Comparison of ENCODE assay signal across 15 cellular contexts in genomic region chr14:32940711-32941667, GRCh38. TPM values are rescaled to one million over a fixed set of nuclear protein-coding genes. Genes with fewer than 3 reads are reported as not detected.
DNase-seq lines count a peak whose midpoint lies in the region; ATAC-seq and TF ChIP-seq lines count a peak whose summit lies in the region.
"Had no signal": no experiment of that assay in that cellular context is flagged by ENCODE, and none has a peak within 500 bp of the region (broad histone marks: within the 10 kb centered on the region; RNA-seq: fewer than 3 reads in every experiment).

No MANE protein-coding gene starts in this region.

- peaks cover 50% of the 10 kb centered on the region for H3K27me3 Mint-ChIP-seq in activated CD4-positive, alpha-beta memory T cell treated with anti-CD3 and anti-CD28 coated beads, Interleukin-2, amount 10 ng/mL, durations not matched to agents 7 days and 5 days

- no peak overlapping the region for H2BK15ac ChIP-seq in mesenchymal stem cell (ENCODE audit: low read depth, poor library complexity, severe bottlenecking)

- ATAC-seq in SK-N-SH treated with all-trans-retinoic acid at 6 μM for 48 hours: no peak
- ATAC-seq: right cardiac atrium had no signal

- H3K14ac ChIP-seq in mesenchymal stem cell (ENCODE audit: low read length in 2 of 2): no peak overlapping the region

- no peaks in the 10 kb centered on the region for H3K79me1 ChIP-seq in mesenchymal stem cell (replicated peaks; ENCODE audit: low read length, poor library complexity, severe bottlenecking)

- no peaks in the 10 kb centered on the region for H3K9me2 ChIP-seq in SK-N-SH

- H3K27me3 ChIP-seq in SK-N-SH (ENCODE audit: insufficient read depth) (no peaks in the 10 kb centered on the region; the same call in 1 of the 2 replicates), mesenchymal stem cell (ENCODE audit: control insufficient read depth in 1 of 2, insufficient read depth in 1 of 2, low read length in 2 of 2) (peaks cover 12 to 18% of the 10 kb centered on the region in 2 experiments), thyroid gland (no peaks in the 10 kb centered on the region)

- H2AK5ac ChIP-seq in mesenchymal stem cell (ENCODE audit: low read length, severe bottlenecking): no peak overlapping the region

- H3K4me3 ChIP-seq in SK-N-SH (ENCODE audit: low read depth in 2 of 2, low read length in 1 of 2) (peak overlapping the region in 1 of 2 experiments; percentile 72; a peak in 2 of 4 replicates), mesenchymal stem cell (ENCODE audit: insufficient read depth in 1 of 2, low read depth in 1 of 2, low read length in 2 of 2) (peak overlapping the region in 1 of 2 experiments; percentile 82), thyroid gland (replicated peaks in 1 of 3) (no peak overlapping the region)

- H3K4me1 Mint-ChIP-seq in activated CD4-positive, alpha-beta memory T cell treated with anti-CD3 and anti-CD28 coated beads, Interleukin-2, amount 10 ng/mL, durations not matched to agents 7 days and 5 days: peaks cover 8% of the 10 kb centered on the region

- TF ChIP-seq CTCF in SK-N-SH (IDR thresholded peaks at IDR 0.05) (no peak), thyroid gland (IDR thresholded peaks at IDR 0.05) (no peak)

- H3K4ac ChIP-seq in mesenchymal stem cell (ENCODE audit: low read depth in 1 of 2, low read length in 2 of 2): no peak overlapping the region

- H3K9ac ChIP-seq in SK-N-SH: no peak overlapping the region
- peak overlapping the region; percentile 96 for H3K9ac ChIP-seq in mesenchymal stem cell (ENCODE audit: low read length)

- POLR2A ChIA-PET in SK-N-SH (lab: Yijun Ruan, JAX): no interaction called here
- POLR2A ChIA-PET in activated CD4-positive, alpha-beta memory T cell treated with anti-CD3 and anti-CD28 coated beads, Interleukin-2, amount 10 ng/mL, durations not matched to agents 7 days and 5 days (lab: Charles Lee): no interaction called here

- H2BK5ac ChIP-seq in mesenchymal stem cell (ENCODE audit: low read depth, low read length, poor library complexity, severe bottlenecking): no peak overlapping the region

- no peak overlapping the region for H3K27ac ChIP-seq in SK-N-SH (ENCODE audit: low read depth in 2 of 2, low read length in 1 of 2)
- H3K27ac ChIP-seq in cingulate gyrus (ENCODE audit: low read depth, low read length): peak overlapping the region; percentile 14
- H3K27ac ChIP-seq in mesenchymal stem cell (ENCODE audit: low read length, poor library complexity, severe bottlenecking): no peak overlapping the region
- peak overlapping the region in 1 of 3 donors; percentile 42 for H3K27ac ChIP-seq in thyroid gland

- H2AFZ ChIP-seq in SK-N-SH (ENCODE audit: low read depth) (no peak overlapping the region), mesenchymal stem cell (ENCODE audit: low read depth, low read length) (no peak overlapping the region)

- H4K20me1 ChIP-seq in SK-N-SH (ENCODE audit: insufficient read depth): no peaks in the 10 kb centered on the region

- no peak overlapping the region for H3K27ac Mint-ChIP-seq in activated CD4-positive, alpha-beta memory T cell treated with anti-CD3 and anti-CD28 coated beads, Interleukin-2, amount 10 ng/mL, durations not matched to agents 7 days and 5 days

- H4K8ac ChIP-seq in mesenchymal stem cell (ENCODE audit: low read length): no peak overlapping the region

- H2BK12ac ChIP-seq in mesenchymal stem cell (ENCODE audit: low read length in 2 of 2): no peak overlapping the region

- H3F3A ChIP-seq in SK-N-SH (replicated peaks; ENCODE audit: insufficient read depth): peaks cover 25% of the 10 kb centered on the region

- WGBS in SK-N-SH (ENCODE audit: low lambda C conversion rate): 79% methylated on average over 7 of the region's 7 CpGs
- 79% methylated on average over 5 of the region's 7 CpGs for WGBS in mesenchymal stem cell
- 90 to 91% methylated on average over 7 of the region's 7 CpGs for WGBS in thyroid gland, 2 donors

- intact Hi-C loops in thyroid gland (cut with DNase I): no loop called here

- DNase-seq in SK-N-SH (no peak), mesenchymal stem cell (no peak), superior temporal gyrus (ENCODE audit: extremely low spot score) (peak; percentile 67), thyroid gland (no peak), NCI-H446 treated with DMSO at 0.1 percent for 48 hours (lab: John Stamatoyannopoulos, UW) (no peak)
- no peak for DNase-seq in activated CD4-positive, alpha-beta memory T cell treated with anti-CD3 and anti-CD28 coated beads, Interleukin-2, amount 10 ng/mL, durations not matched to agents 7 days and 5 days
- DNase-seq: activated CD4-positive, alpha-beta T cell treated with anti-CD3 and anti-CD28 coated beads for 48 hours; Caco-2; cortex of kidney; NCI-H446; stimulated activated naive CD4-positive, alpha-beta T cell; T-helper 2 cell had no signal

- CTCF ChIA-PET in SK-N-SH (lab: Yijun Ruan, JAX): no interaction called here
- CTCF ChIA-PET in activated CD4-positive, alpha-beta memory T cell treated with anti-CD3 and anti-CD28 coated beads, Interleukin-2, amount 10 ng/mL, durations not matched to agents 7 days and 5 days (lab: Charles Lee): no interaction called here

- TF ChIP-seq POLR2A in thyroid gland (IDR thresholded peaks at IDR 0.05): no peak

- H3K4me3 Mint-ChIP-seq in activated CD4-positive, alpha-beta memory T cell treated with anti-CD3 and anti-CD28 coated beads, Interleukin-2, amount 10 ng/mL, durations not matched to agents 7 days and 5 days: no peak overlapping the region

- no peak overlapping the region for H4K91ac ChIP-seq in mesenchymal stem cell (ENCODE audit: low read length)

- TF ChIP-seq RAD21 in SK-N-SH (IDR thresholded peaks at IDR 0.05; ENCODE audit: low read length): no peak

- H2BK120ac ChIP-seq in mesenchymal stem cell (ENCODE audit: low read depth, low read length): no peak overlapping the region

- no peaks in the 10 kb centered on the region; the same call in 1 of the 2 replicates for H3K79me2 ChIP-seq in SK-N-SH (ENCODE audit: insufficient read depth)

- TF ChIP-seq EP300 in SK-N-SH (IDR thresholded peaks at IDR 0.05; ENCODE audit: borderline replicate concordance in 1 of 2, low read depth in 1 of 2, low read length in 1 of 2): no peak

- no peaks in the 10 kb centered on the region for H3K9me3 Mint-ChIP-seq in activated CD4-positive, alpha-beta memory T cell treated with anti-CD3 and anti-CD28 coated beads, Interleukin-2, amount 10 ng/mL, durations not matched to agents 7 days and 5 days

- no peak overlapping the region for H3K23ac ChIP-seq in mesenchymal stem cell (ENCODE audit: low read length in 2 of 2)

- no peak overlapping the region for H3K18ac ChIP-seq in mesenchymal stem cell (ENCODE audit: low read depth in 1 of 2, low read length in 2 of 2)

- no peaks in the 10 kb centered on the region for H3K36me3 Mint-ChIP-seq in activated CD4-positive, alpha-beta memory T cell treated with anti-CD3 and anti-CD28 coated beads, Interleukin-2, amount 10 ng/mL, durations not matched to agents 7 days and 5 days (ENCODE audit: low read depth)

- H3K4me1 ChIP-seq in SK-N-SH (ENCODE audit: control insufficient read depth in 1 of 2, insufficient read depth in 2 of 2, low read depth in 1 of 2, low read length in 1 of 2) (peaks cover 4 to 21% of the 10 kb centered on the region in 2 experiments; a peak in 3 of 4 replicates), mesenchymal stem cell (ENCODE audit: control insufficient read depth, insufficient read depth, low read depth, low read length) (peaks cover 5% of the 10 kb centered on the region), thyroid gland (peaks cover 6 to 8% of the 10 kb centered on the region in 2 donors)
- H3K4me1 ChIP-seq: Caco-2 had no signal

- H3K9me3 ChIP-seq in SK-N-SH: no peaks in the 10 kb centered on the region
- H3K9me3 ChIP-seq in mesenchymal stem cell (ENCODE audit: control insufficient read depth, low read length): no peaks in the 10 kb centered on the region
- no peaks in the 10 kb centered on the region for H3K9me3 ChIP-seq in thyroid gland
- H3K9me3 ChIP-seq: Caco-2 had no signal

- H3K4me2 ChIP-seq in SK-N-SH: peak overlapping the region; percentile 82
- H3K4me2 ChIP-seq in mesenchymal stem cell (ENCODE audit: low read length, poor library complexity, severe bottlenecking): no peak overlapping the region

- H3K36me3 ChIP-seq in SK-N-SH (replicated peaks in 1 of 2; ENCODE audit: control insufficient read depth in 1 of 2, insufficient read depth in 2 of 2, low read length in 1 of 2) (no peaks in the 10 kb centered on the region), mesenchymal stem cell (ENCODE audit: control insufficient read depth in 1 of 2, insufficient read depth in 2 of 2, low read depth in 1 of 2, low read length in 2 of 2) (no peaks in the 10 kb centered on the region), thyroid gland (no peaks in the 10 kb centered on the region)

TF ChIP-seq in SK-N-SH, 30 proteins besides CTCF, POLR2A, EP300 and RAD21 (continues in another document):
- no peak for TF ChIP-seq PBX3 (IDR thresholded peaks at IDR 0.05)
- TF ChIP-seq GATA2 (CRISPR knock-in tag; IDR thresholded peaks at IDR 0.05): no peak

TF ChIP-seq in SK-N-SH treated with all-trans-retinoic acid at 6 μM for 48 hours, 23 proteins besides CTCF, POLR2A, EP300 and RAD21 (continues in another document):
- TF ChIP-seq TOX (CRISPR knock-in tag; IDR thresholded peaks at IDR 0.05; ENCODE audit: borderline replicate concordance) (no peak), ZNF565 (CRISPR knock-in tag; conservative IDR thresholded peaks at IDR 0.05; ENCODE audit: low read depth) (no peak)

RNA-seq across cellular contexts. Expression of gene NPAS3, which starts 2.3 kb away (rescaled TPM):
- polyA plus RNA-seq in SK-N-SH (2012; rRNA removed): 4.3 and 4.5 TPM in 2 replicates
- 4.2 and 4.6 TPM in 2 replicates for polyA plus RNA-seq in SK-N-SH (2012; cell fraction: cytosol; rRNA removed)
- 7.1 and 7.3 TPM in 2 replicates for polyA plus RNA-seq in SK-N-SH (2012; cell fraction: nucleus; rRNA removed)
- polyA plus RNA-seq in mesenchymal stem cell (2013, experiment 1 of 2): 2.7 TPM
- polyA plus RNA-seq in mesenchymal stem cell (2013, experiment 2 of 2): 2.9 TPM
- total RNA-seq in activated CD4-positive, alpha-beta memory T cell treated with anti-CD3 and anti-CD28 coated beads, Interleukin-2, amount 10 ng/mL, durations not matched to agents 7 days and 5 days: not detected
- 10 to 100 TPM in 1 of 4 donors, 1 to 10 TPM in 3; 4.0 to 12.2 (median 5.6) TPM for total RNA-seq in thyroid gland
- total RNA-seq: Caco-2 had no signal

Comparison
In these comparisons a context has a peak if more than half of its experiments do, and no peak if none do; other contexts are left out.
1. RNA of gene NPAS3, which starts 2.3 kb away (total RNA-seq): 4.0 to 12.2 TPM in thyroid gland; not detected in activated CD4-positive, alpha-beta memory T cell treated with anti-CD3 and anti-CD28 coated beads, Interleukin-2, amount 10 ng/mL, durations not matched to agents 7 days and 5 days; every median in the first group is over 4 times any median in the second.